26 cellular contexts compared by ENCODE assay signal in genomic region chr3:97960561-97961275, GRCh38.
"Had no signal": no experiment of that assay in that cellular context is flagged by ENCODE, and none has a peak within 500 bp of the region (broad histone marks: within the 10 kb centered on the region; RNA-seq: fewer than 3 reads in every experiment).

No MANE protein-coding gene starts in this region.

- H3K9ac ChIP-seq: neural progenitor cell had no signal

- H3K4me3 ChIP-seq: colonic mucosa, mucosa of descending colon, neural progenitor cell, prostate gland, stomach, testis, upper lobe of left lung had no signal

- ATAC-seq: activated CD8-positive, alpha-beta memory T cell treated with anti-CD3 and anti-CD28 coated beads, Interleukin-2, amount 10 ng/mL, durations not matched to agents 7 days and 5 days; activated T-helper 17 cell treated with anti-CD3 and anti-CD28 coated beads, Interleukin-2, amount 50 U/mL, for 72 hours; mucosa of descending colon; right cardiac atrium; stimulated activated effector memory CD8-positive, alpha-beta T cell treated with anti-CD3 and anti-CD28 coated beads, Interleukin-12 subunit alpha, Interleukin-12 subunit beta, amount 100 ng/mL, for 72 hours; T-cell had no signal

- H3K27me3 ChIP-seq: brain microvascular endothelial cell, colonic mucosa, neural progenitor cell, stomach, testis, upper lobe of left lung had no signal

- H3K4me1 ChIP-seq: colonic mucosa, neural progenitor cell, prostate gland, testis had no signal

- H3K27me3 Mint-ChIP-seq: activated B cell treated with CpG ODN at 0.5 μM for 24 hours; activated CD4-positive, alpha-beta memory T cell treated with anti-CD3 and anti-CD28 coated beads, Interleukin-2, amount 10 ng/mL, durations not matched to agents 7 days and 5 days; activated CD8-positive, alpha-beta memory T cell treated with anti-CD3 and anti-CD28 coated beads, Interleukin-2, amount 10 ng/mL, durations not matched to agents 7 days and 5 days; activated naive CD8-positive, alpha-beta T cell treated with anti-CD3 and anti-CD28 coated beads, Interleukin-2, amount 10 ng/mL, durations not matched to agents 7 days and 5 days; activated T-helper 17 cell treated with anti-CD3 and anti-CD28 coated beads, Interleukin-2, amount 50 U/mL, for 72 hours; central memory CD8-positive, alpha-beta T cell; naive B cell; T-cell had no signal

- DNase-seq: activated B cell treated with CpG ODN at 0.5 μM for 24 hours; activated CD4-positive, alpha-beta memory T cell treated with anti-CD3 and anti-CD28 coated beads, Interleukin-2, amount 10 ng/mL, durations not matched to agents 7 days and 5 days; activated CD4-positive, alpha-beta T cell treated with anti-CD3 and anti-CD28 coated beads for 4 hours; activated CD8-positive, alpha-beta memory T cell treated with anti-CD3 and anti-CD28 coated beads, Interleukin-2, amount 10 ng/mL, durations not matched to agents 7 days and 5 days; activated naive CD4-positive, alpha-beta T cell treated with Interleukin-2 at 50 U/mL for 16 hours; activated naive CD8-positive, alpha-beta T cell treated with anti-CD3 and anti-CD28 coated beads, Interleukin-2, amount 10 ng/mL, durations not matched to agents 7 days and 5 days; activated T-cell treated with anti-CD3 and anti-CD28 coated beads, Interleukin-2, amount 50 U/mL, for 1 hour; anterior cingulate cortex; brain microvascular endothelial cell; colonic mucosa; glutamatergic neuron; kidney; mucosa of descending colon; naive B cell; right cardiac atrium; small intestine; stimulated activated CD4-positive, alpha-beta T cell treated with anti-CD3 and anti-CD28 coated beads, Interleukin-4, amount 100 ng/mL, for 24 hours; stomach; T-cell; testis; upper lobe of left lung had no signal

- H3K4me2 ChIP-seq: neural progenitor cell had no signal

- H2AFZ ChIP-seq: neural progenitor cell had no signal

- H3K9me3 Mint-ChIP-seq: activated B cell treated with CpG ODN at 0.5 μM for 24 hours; activated CD4-positive, alpha-beta memory T cell treated with anti-CD3 and anti-CD28 coated beads, Interleukin-2, amount 10 ng/mL, durations not matched to agents 7 days and 5 days; activated naive CD8-positive, alpha-beta T cell treated with anti-CD3 and anti-CD28 coated beads, Interleukin-2, amount 10 ng/mL, durations not matched to agents 7 days and 5 days; activated T-helper 17 cell treated with anti-CD3 and anti-CD28 coated beads, Interleukin-2, amount 50 U/mL, for 72 hours; central memory CD8-positive, alpha-beta T cell; naive B cell; neural progenitor cell; stimulated activated effector memory CD8-positive, alpha-beta T cell treated with anti-CD3 and anti-CD28 coated beads, Interleukin-12 subunit alpha, Interleukin-12 subunit beta, amount 100 ng/mL, for 72 hours; T-cell had no signal

- H3K27ac Mint-ChIP-seq: activated B cell treated with CpG ODN at 0.5 μM for 24 hours; activated CD4-positive, alpha-beta memory T cell treated with anti-CD3 and anti-CD28 coated beads, Interleukin-2, amount 10 ng/mL, durations not matched to agents 7 days and 5 days; activated CD8-positive, alpha-beta memory T cell treated with anti-CD3 and anti-CD28 coated beads, Interleukin-2, amount 10 ng/mL, durations not matched to agents 7 days and 5 days; activated naive CD8-positive, alpha-beta T cell treated with anti-CD3 and anti-CD28 coated beads, Interleukin-2, amount 10 ng/mL, durations not matched to agents 7 days and 5 days; neural progenitor cell; T-cell had no signal

- H3K36me3 ChIP-seq: colonic mucosa, neural progenitor cell, prostate gland had no signal

- H3K9me3 ChIP-seq: colonic mucosa, mucosa of descending colon, prostate gland, stomach, testis, upper lobe of left lung had no signal

- H3K4me3 Mint-ChIP-seq: activated B cell treated with CpG ODN at 0.5 μM for 24 hours; activated CD4-positive, alpha-beta memory T cell treated with anti-CD3 and anti-CD28 coated beads, Interleukin-2, amount 10 ng/mL, durations not matched to agents 7 days and 5 days; activated CD8-positive, alpha-beta memory T cell treated with anti-CD3 and anti-CD28 coated beads, Interleukin-2, amount 10 ng/mL, durations not matched to agents 7 days and 5 days; activated naive CD8-positive, alpha-beta T cell treated with anti-CD3 and anti-CD28 coated beads, Interleukin-2, amount 10 ng/mL, durations not matched to agents 7 days and 5 days; activated T-helper 17 cell treated with anti-CD3 and anti-CD28 coated beads, Interleukin-2, amount 50 U/mL, for 72 hours; central memory CD8-positive, alpha-beta T cell; naive B cell; neural progenitor cell; stimulated activated effector memory CD8-positive, alpha-beta T cell treated with anti-CD3 and anti-CD28 coated beads, Interleukin-12 subunit alpha, Interleukin-12 subunit beta, amount 100 ng/mL, for 72 hours; T-cell had no signal

- H3K27ac ChIP-seq: brain microvascular endothelial cell, colonic mucosa, neural progenitor cell, prostate gland, testis, upper lobe of left lung had no signal

- H3K4me1 Mint-ChIP-seq: neural progenitor cell had no signal
